1 cellular context compared by ENCODE assay signal in genomic region chr10:104643023-104643663, GRCh38.
TF ChIP-seq lines count a peak whose summit lies in the region.

No MANE protein-coding gene starts in this region.

TF ChIP-seq in WTC11, 78 proteins besides CTCF, POLR2A, EP300 and RAD21 (continued from another document):
- peak; percentile 0; the same call in 1 of the 2 replicates for TF ChIP-seq ZBTB43 (CRISPR knock-in tag; IDR thresholded peaks at IDR 0.05)
